14 cellular contexts compared by ENCODE assay signal in genomic region chr22:23088199-23088604, GRCh38. TPM values are rescaled to one million over a fixed set of nuclear protein-coding genes. Genes with fewer than 3 reads are reported as not detected.
A peak's percentile ranks its signal among the peaks of the same experiment; 100 is the strongest.
DNase-seq lines count a peak whose midpoint lies in the region; ATAC-seq and TF ChIP-seq lines count a peak whose summit lies in the region.
"Had no signal": no experiment of that assay in that cellular context is flagged by ENCODE, and none has a peak within 500 bp of the region (broad histone marks: within the 10 kb centered on the region; RNA-seq: fewer than 3 reads in every experiment).

No MANE protein-coding gene starts in this region.

- no peaks in the 10 kb centered on the region for H3K36me3 Mint-ChIP-seq in activated naive CD4-positive, alpha-beta T cell treated with anti-CD3 and anti-CD28 coated beads for 36 hours (ENCODE audit: low read depth)
- H3K36me3 Mint-ChIP-seq in central memory CD8-positive, alpha-beta T cell (ENCODE audit: insufficient read depth) = peaks cover 5% of the 10 kb centered on the region
- no peaks in the 10 kb centered on the region for H3K36me3 Mint-ChIP-seq in stimulated activated naive B cell treated with anti-CD40 and anti-IgM and Interleukin-4, amounts not matched to agents 10 μg/mL and 1 μg/mL and 100 μg/mL, for 72 hours
- no peaks in the 10 kb centered on the region for H3K36me3 Mint-ChIP-seq in progenitor cell of endocrine pancreas (ENCODE audit: insufficient read depth)

- peak; percentile 24 for ATAC-seq in central memory CD8-positive, alpha-beta T cell (replicated peaks; ENCODE audit: extremely low read depth, poor library complexity, severe bottlenecking)
- peak; percentile 39 to 42 for ATAC-seq in stimulated activated naive B cell treated with anti-CD40 and anti-IgM and Interleukin-4, amounts not matched to agents 10 μg/mL and 1 μg/mL and 100 μg/mL, for 72 hours (replicated peaks)
- no peak for ATAC-seq in HG03280 (IDR thresholded peaks at IDR 0.05; ENCODE audit: unreplicated experiment)
- ATAC-seq: Right ventricle myocardium inferior, upper lobe of right lung had no signal

- peaks cover 2% of the 10 kb centered on the region for H3K27me3 Mint-ChIP-seq in activated naive CD4-positive, alpha-beta T cell treated with anti-CD3 and anti-CD28 coated beads for 36 hours (ENCODE audit: low read depth)
- no peaks in the 10 kb centered on the region for H3K27me3 Mint-ChIP-seq in central memory CD8-positive, alpha-beta T cell
- H3K27me3 Mint-ChIP-seq in stimulated activated naive B cell treated with anti-CD40 and anti-IgM and Interleukin-4, amounts not matched to agents 10 μg/mL and 1 μg/mL and 100 μg/mL, for 72 hours = no peaks in the 10 kb centered on the region
- no peaks in the 10 kb centered on the region for H3K27me3 Mint-ChIP-seq in progenitor cell of endocrine pancreas

- no peaks in the 10 kb centered on the region for H3K9me3 Mint-ChIP-seq in activated naive CD4-positive, alpha-beta T cell treated with anti-CD3 and anti-CD28 coated beads for 36 hours
- H3K9me3 Mint-ChIP-seq in central memory CD8-positive, alpha-beta T cell = no peaks in the 10 kb centered on the region
- no peaks in the 10 kb centered on the region for H3K9me3 Mint-ChIP-seq in stimulated activated naive B cell treated with anti-CD40 and anti-IgM and Interleukin-4, amounts not matched to agents 10 μg/mL and 1 μg/mL and 100 μg/mL, for 72 hours
- no peaks in the 10 kb centered on the region for H3K9me3 Mint-ChIP-seq in progenitor cell of endocrine pancreas (ENCODE audit: low read depth)

- H3K27ac Mint-ChIP-seq in activated naive CD4-positive, alpha-beta T cell treated with anti-CD3 and anti-CD28 coated beads for 36 hours = no peak overlapping the region
- no peak overlapping the region for H3K27ac Mint-ChIP-seq in central memory CD8-positive, alpha-beta T cell (ENCODE audit: low read depth)
- H3K27ac Mint-ChIP-seq in stimulated activated naive B cell treated with anti-CD40 and anti-IgM and Interleukin-4, amounts not matched to agents 10 μg/mL and 1 μg/mL and 100 μg/mL, for 72 hours = no peak overlapping the region
- no peak overlapping the region for H3K27ac Mint-ChIP-seq in progenitor cell of endocrine pancreas

- no peak overlapping the region for H3K4me3 Mint-ChIP-seq in activated naive CD4-positive, alpha-beta T cell treated with anti-CD3 and anti-CD28 coated beads for 36 hours
- H3K4me3 Mint-ChIP-seq in central memory CD8-positive, alpha-beta T cell = no peak overlapping the region
- H3K4me3 Mint-ChIP-seq in stimulated activated naive B cell treated with anti-CD40 and anti-IgM and Interleukin-4, amounts not matched to agents 10 μg/mL and 1 μg/mL and 100 μg/mL, for 72 hours = no peak overlapping the region
- H3K4me3 Mint-ChIP-seq in progenitor cell of endocrine pancreas (ENCODE audit: low read depth) = no peak overlapping the region

- TF ChIP-seq CTCF in progenitor cell of endocrine pancreas (IDR thresholded peaks at IDR 0.05; ENCODE audit: unreplicated experiment) = no peak

- CTCF ChIA-PET in activated naive CD4-positive, alpha-beta T cell treated with anti-CD3 and anti-CD28 coated beads for 36 hours (lab: Charles Lee) = no interaction called here

- intact Hi-C loops in activated naive CD4-positive, alpha-beta T cell treated with anti-CD3 and anti-CD28 coated beads for 36 hours (cut with micrococcal nuclease) = no loop called here

- H3K4me1 Mint-ChIP-seq in activated naive CD4-positive, alpha-beta T cell treated with anti-CD3 and anti-CD28 coated beads for 36 hours (ENCODE audit: low read depth) = no peaks in the 10 kb centered on the region
- peaks cover 9% of the 10 kb centered on the region for H3K4me1 Mint-ChIP-seq in central memory CD8-positive, alpha-beta T cell
- peaks cover 32 to 39% of the 10 kb centered on the region in 2 donors for H3K4me1 Mint-ChIP-seq in stimulated activated naive B cell treated with anti-CD40 and anti-IgM and Interleukin-4, amounts not matched to agents 10 μg/mL and 1 μg/mL and 100 μg/mL, for 72 hours
- H3K4me1 Mint-ChIP-seq in progenitor cell of endocrine pancreas (ENCODE audit: low read depth) = peaks cover 6% of the 10 kb centered on the region

- DNase-seq in activated naive CD4-positive, alpha-beta T cell treated with anti-CD3 and anti-CD28 coated beads for 36 hours = peak; percentile 31
- no peak for DNase-seq in activated naive CD4-positive, alpha-beta T cell (lab: John Stamatoyannopoulos, UW)
- DNase-seq in SW480 (ENCODE audit: low spot score) (peak; percentile 32), NCI-H1930 (lab: John Stamatoyannopoulos, UW) (no peak), progenitor cell of endocrine pancreas (ENCODE audit: low spot score, unreplicated experiment) (no peak)
- DNase-seq in central memory CD8-positive, alpha-beta T cell (ENCODE audit: low spot score in 2 of 2) = no peak
- no peak for DNase-seq in stimulated activated naive B cell treated with anti-CD40 and anti-IgM and Interleukin-4, amounts not matched to agents 10 μg/mL and 1 μg/mL and 100 μg/mL, for 72 hours
- DNase-seq: DMS79 treated with DMSO at 0.1 percent for 48 hours; foreskin melanocyte; NK-92 treated with Interleukin-12 subunit alpha and Interleukin-12 subunit beta, amount 100 ng/mL, for 24 hours; T1000; upper lobe of right lung had no signal

RNA-seq across cellular contexts. Expression of gene GNAZ, which starts 17.9 kb away (rescaled TPM):
- 1 to 10 TPM; 1.1 to 1.8 TPM for total RNA-seq in activated naive CD4-positive, alpha-beta T cell treated with anti-CD3 and anti-CD28 coated beads for 36 hours
- 16.3 and 19.2 TPM in 2 replicates for total RNA-seq in progenitor cell of endocrine pancreas

RNA-seq across cellular contexts. Expression of gene RSPH14, which starts 53.6 kb away (rescaled TPM):
- under 1 TPM; 0.33 to 0.35 TPM for total RNA-seq in activated naive CD4-positive, alpha-beta T cell treated with anti-CD3 and anti-CD28 coated beads for 36 hours
- 2.4 and 3.6 TPM in 2 replicates for total RNA-seq in progenitor cell of endocrine pancreas
- total RNA-seq: Right ventricle myocardium inferior, upper lobe of right lung had no signal

RNA-seq across cellular contexts. Expression of gene RAB36, which starts 57.1 kb away (rescaled TPM):
- total RNA-seq in activated naive CD4-positive, alpha-beta T cell treated with anti-CD3 and anti-CD28 coated beads for 36 hours = not detected
- total RNA-seq in progenitor cell of endocrine pancreas = 10.1 and 10.3 TPM in 2 replicates

Comparison
In these comparisons a context has a peak if more than half of its experiments do, and no peak if none do; other contexts are left out.
1. DNase-seq: peak in activated naive CD4-positive, alpha-beta T cell treated with anti-CD3 and anti-CD28 coated beads for 36 hours (single experiment) and SW480 (single experiment); none in activated naive CD4-positive, alpha-beta T cell (0 of 4), central memory CD8-positive, alpha-beta T cell (0 of 2), stimulated activated naive B cell treated with anti-CD40 and anti-IgM and Interleukin-4, amounts not matched to agents 10 μg/mL and 1 μg/mL and 100 μg/mL, for 72 hours (single experiment), NCI-H1930 (0 of 2) and progenitor cell of endocrine pancreas (single experiment).
2. RNA of gene RAB36, which starts 57.1 kb away (total RNA-seq): 10.1 to 10.3 TPM in progenitor cell of endocrine pancreas; not detected in activated naive CD4-positive, alpha-beta T cell treated with anti-CD3 and anti-CD28 coated beads for 36 hours; every median in the first group is over 10 times any median in the second.